8 cellular contexts compared by ENCODE assay signal in the genomic region with DNA sequence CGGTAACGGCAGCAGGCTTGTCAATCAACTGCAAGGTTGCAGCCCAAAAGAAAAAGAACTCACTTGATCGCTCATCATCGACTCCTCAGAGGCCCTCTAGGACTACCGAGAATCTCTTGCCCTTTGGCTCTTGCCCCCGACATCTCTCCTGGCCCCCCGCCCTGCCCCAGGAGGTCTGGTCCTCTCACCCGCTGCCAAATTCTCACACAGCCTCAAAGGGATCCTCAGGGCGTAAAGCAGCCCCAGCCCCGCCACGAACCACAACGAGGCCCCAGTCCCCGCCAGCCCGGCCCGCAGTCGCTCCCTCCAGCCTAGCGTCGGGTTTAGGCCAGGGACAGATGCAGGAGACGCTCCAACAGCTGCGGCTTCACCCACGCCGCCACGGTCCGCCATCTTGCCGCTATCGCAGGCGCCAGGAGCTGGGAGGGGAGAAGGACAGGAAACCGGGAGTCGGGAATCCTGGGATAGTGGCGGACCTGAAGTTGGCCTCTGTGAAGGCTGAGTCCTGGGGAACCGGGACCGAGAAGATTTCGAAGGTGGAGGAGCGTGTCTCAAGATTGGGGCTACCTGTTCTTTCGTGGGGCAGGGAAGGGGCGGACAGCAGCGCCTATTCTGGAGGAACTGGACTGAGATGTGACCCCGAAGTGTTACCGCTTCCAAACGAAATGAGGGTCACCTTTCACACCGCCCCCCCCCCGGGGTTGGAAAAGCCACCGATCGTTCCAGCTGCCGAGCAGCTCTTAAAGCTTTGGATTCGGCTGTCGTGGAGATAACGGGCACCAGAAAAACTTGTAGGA. TPM values are rescaled to one million over a fixed set of nuclear protein-coding genes. Genes with fewer than 3 reads are reported as not detected.
A peak's percentile ranks its signal among the peaks of the same experiment; 100 is the strongest.
DNase-seq lines count a peak whose midpoint lies in the region; ATAC-seq and TF ChIP-seq lines count a peak whose summit lies in the region.

A gene with protein sequence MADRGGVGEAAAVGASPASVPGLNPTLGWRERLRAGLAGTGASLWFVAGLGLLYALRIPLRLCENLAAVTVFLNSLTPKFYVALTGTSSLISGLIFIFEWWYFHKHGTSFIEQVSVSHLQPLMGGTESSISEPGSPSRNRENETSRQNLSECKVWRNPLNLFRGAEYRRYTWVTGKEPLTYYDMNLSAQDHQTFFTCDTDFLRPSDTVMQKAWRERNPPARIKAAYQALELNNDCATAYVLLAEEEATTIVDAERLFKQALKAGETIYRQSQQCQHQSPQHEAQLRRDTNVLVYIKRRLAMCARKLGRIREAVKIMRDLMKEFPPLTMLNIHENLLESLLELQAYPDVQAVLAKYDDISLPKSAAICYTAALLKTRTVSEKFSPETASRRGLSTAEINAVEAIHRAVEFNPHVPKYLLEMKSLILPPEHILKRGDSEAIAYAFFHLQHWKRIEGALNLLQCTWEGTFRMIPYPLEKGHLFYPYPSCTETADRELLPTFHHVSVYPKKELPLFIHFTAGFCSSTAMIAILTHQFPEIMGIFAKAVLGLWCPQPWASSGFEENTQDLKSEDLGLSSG (minus strand): TSS at position 421 of the 797 bp plus-strand sequence. CDS start 28 bp downstream, at position 393.

- in situ Hi-C loops in GM23248 (cut with MboI), result loop anchor here (10.0 kb wide), 1 partner anchor 224 kb away; a partner anchor contains a TSS

- WGBS in GM23248 (ENCODE audit: low coverage in 1 of 2, low lambda C conversion rate in 2 of 2, missing lambda C conversion rate in 2 of 2), 2 experiments, result 1 to 2% methylated on average over 45 to 48 of the region's 48 CpGs

- peak; percentile 84 for DNase-seq in BE2C
- peak; percentile 84 for DNase-seq in GM23248
- DNase-seq in NCI-H2196 treated with DMSO at 0.1 percent for 48 hours (lab: John Stamatoyannopoulos, UW; ENCODE audit: unreplicated experiment), result peak; percentile 61
- DNase-seq in activated CD4-positive, alpha-beta T cell treated with anti-CD3 and anti-CD28 coated beads, Interleukin-2, amount 50 U/mL, for 1 hour, result peak; percentile 58
- DNase-seq in cortex of kidney (lab: John Stamatoyannopoulos, UW), result peak; percentile 17
- peak; percentile 72 to 81 for DNase-seq in left colon
- DNase-seq in stimulated activated CD4-positive, alpha-beta T cell treated with anti-CD3 and anti-CD28 coated beads, Interleukin-1b, Interleukin-23, amount 100 ng/mL, for 24 hours (ENCODE audit: low read depth in 4 of 4, low spot score in 1 of 4), result peak in 3 of 4 experiments; percentile 26 to 34 (median 29)
- DNase-seq in OCI-M2 (lab: John Stamatoyannopoulos, UW; ENCODE audit: unreplicated experiment), result no peak

- peaks cover 17% of the 10 kb centered on the region; the same call in 1 of the 2 replicates for H3F3A ChIP-seq in GM23248 (ENCODE audit: insufficient read depth)

- H3K27me3 ChIP-seq in BE2C (no peaks in the 10 kb centered on the region), GM23248 (replicated peaks; ENCODE audit: insufficient read depth) (no peaks in the 10 kb centered on the region)

- no peak for TF ChIP-seq CTCF in BE2C (IDR thresholded peaks at IDR 0.05; ENCODE audit: low read depth, low read length)

- H3K4me1 ChIP-seq in BE2C (no peaks in the 10 kb centered on the region), GM23248 (ENCODE audit: insufficient read depth) (peaks cover 31% of the 10 kb centered on the region)

- no peaks in the 10 kb centered on the region for H3K9me3 ChIP-seq in BE2C
- H3K9me3 ChIP-seq in GM23248 (ENCODE audit: low read depth), result no peaks in the 10 kb centered on the region

- H3K9ac ChIP-seq in GM23248, result peak within 1 kb of the TSS; percentile 99

- peak within 1 kb of the TSS; percentile 88 for H3K4me3 ChIP-seq in BE2C (ENCODE audit: low read depth, low read length)
- H3K4me3 ChIP-seq in GM23248, result peak within 1 kb of the TSS; percentile 99

- H3K79me2 ChIP-seq in GM23248 (ENCODE audit: insufficient read depth), result peaks cover 98% of the 10 kb centered on the region

- H3K27ac ChIP-seq in GM23248, result peak within 1 kb of the TSS; percentile 97

- H3K4me2 ChIP-seq in GM23248 (ENCODE audit: unreplicated experiment), result peak within 1 kb of the TSS; percentile 98

- H4K20me1 ChIP-seq in GM23248 (ENCODE audit: insufficient read depth), result peaks cover 11% of the 10 kb centered on the region

- peaks cover 9% of the 10 kb centered on the region for H3K36me3 ChIP-seq in BE2C
- H3K36me3 ChIP-seq in GM23248 (ENCODE audit: low read depth), result 0 out of 2 replicates have a peak, but pooled peaks cover 3% of the 10 kb centered on the region

- no peaks in the 10 kb centered on the region for H3K9me2 ChIP-seq in GM23248 (ENCODE audit: insufficient read depth)

- peak; percentile 77 for ATAC-seq in left colon

- intact Hi-C loops in left colon (cut with DNase I, micrococcal nuclease), result loop anchor here in 1 of 2 donors (5.0 to 10.0 kb wide), 2 partner anchors 88 to 224 kb away; a partner anchor contains a TSS

- peak within 1 kb of the TSS; percentile 89 for H2AFZ ChIP-seq in GM23248

RNA-seq across cellular contexts. Expression of the gene that starts here (rescaled TPM):
- polyA plus RNA-seq in BE2C (2012; ENCODE audit: insufficient read depth, insufficient read length, low read depth), result 39.2 TPM
- 10.5 and 13.9 TPM in 2 replicates for total RNA-seq in GM23248 (2014; rRNA removed; shearing (Covaris generic))
- polyA plus RNA-seq in GM23248 (2016; fragmentation: Nextera tagmentation; extraction: Ambion mirVana), result 21.0 TPM in 2 replicates
- total RNA-seq in left colon, result 10 to 100 TPM; 15.5 to 16.1 TPM
